ENCODE assay signal across 27 cellular contexts in the genomic region with DNA sequence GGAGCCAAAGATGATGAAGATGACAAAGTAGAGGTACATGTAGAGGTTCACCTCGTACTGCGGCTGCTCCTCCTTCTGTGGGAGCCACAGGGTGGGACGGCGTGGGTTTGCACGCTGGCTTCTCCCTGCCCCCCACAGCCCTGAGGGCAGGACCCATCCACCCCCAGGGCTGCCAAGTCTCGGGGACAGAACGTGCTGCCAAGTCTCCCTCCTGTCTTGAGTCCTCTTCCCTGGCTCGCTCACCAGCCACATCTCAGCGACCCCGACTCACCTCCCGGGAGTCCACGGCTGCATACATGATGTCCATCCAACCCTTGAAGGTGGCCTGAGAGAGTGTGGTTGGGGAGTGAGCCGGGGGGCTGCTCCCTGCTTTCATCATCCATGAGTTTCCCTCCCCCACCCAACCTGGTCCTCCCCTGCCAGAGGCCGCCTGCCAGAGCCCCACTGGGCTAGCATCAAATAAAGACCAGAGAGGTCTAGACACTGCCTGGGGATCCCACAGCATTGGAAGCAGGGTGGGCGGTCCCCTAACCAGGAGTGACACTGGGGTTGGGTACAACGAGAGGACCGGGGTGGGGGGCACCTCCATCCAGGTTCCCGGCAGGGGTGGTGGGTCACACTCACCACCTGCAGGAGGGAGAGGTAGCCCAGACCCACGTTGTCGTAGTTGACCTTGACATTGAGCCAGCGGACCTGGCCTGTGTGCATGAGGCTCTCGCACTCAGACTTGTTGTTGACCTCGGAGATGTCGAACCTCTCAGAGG. TPM values are rescaled to one million over a fixed set of nuclear protein-coding genes. Genes with fewer than 3 reads are reported as not detected.
A peak's percentile ranks its signal among the peaks of the same experiment; 100 is the strongest.
DNase-seq lines count a peak whose midpoint lies in the region; ATAC-seq and TF ChIP-seq lines count a peak whose summit lies in the region.
"Had no signal": no experiment of that assay in that cellular context is flagged by ENCODE, and none has a peak within 500 bp of the region (broad histone marks: within the 10 kb centered on the region; RNA-seq: fewer than 3 reads in every experiment).

No MANE protein-coding gene starts in this region.

- peaks cover 2% of the 10 kb centered on the region for H3K27me3 Mint-ChIP-seq in activated T-helper 2 cell treated with anti-CD3 and anti-CD28 coated beads, Interferon-gamma antibody, Interleukin-2, Interleukin-4, amounts not matched to agents 10 μg/mL and 5 μg/mL and 100 μg/mL, durations not matched to agents 14 hours and 24 hours and 36 hours (ENCODE audit: low read depth)
- no peaks in the 10 kb centered on the region for H3K27me3 Mint-ChIP-seq in natural killer cell (ENCODE audit: low read depth in 2 of 2)
- H3K27me3 Mint-ChIP-seq: activated CD8-positive, alpha-beta T cell treated with anti-CD3 and anti-CD28 coated beads for 36 hours; stimulated activated naive CD8-positive, alpha-beta T cell treated with anti-CD3 and anti-CD28 coated beads, Interleukin-15, Interleukin-2, amounts not matched to agents 100 ng/mL and 50 ng/mL, for 24 hours had no signal

- no peaks in the 10 kb centered on the region for H3K36me3 Mint-ChIP-seq in activated T-helper 2 cell treated with anti-CD3 and anti-CD28 coated beads, Interferon-gamma antibody, Interleukin-2, Interleukin-4, amounts not matched to agents 10 μg/mL and 5 μg/mL and 100 μg/mL, durations not matched to agents 14 hours and 24 hours and 36 hours (ENCODE audit: low read depth)
- no peaks in the 10 kb centered on the region for H3K36me3 Mint-ChIP-seq in natural killer cell

- DNase-seq in Right ventricle myocardium inferior (ENCODE audit: missing footprints) (peak; percentile 49), Right ventricle myocardium superior (no peak), natural killer cell (no peak), GM13977 (ENCODE audit: low spot score) (no peak), KBM-7 (no peak), GM10248 (ENCODE audit: extremely low spot score) (no peak)
- no peak for DNase-seq in activated T-helper 2 cell treated with anti-CD3 and anti-CD28 coated beads, Interferon-gamma antibody, Interleukin-2, Interleukin-4, amounts not matched to agents 10 μg/mL and 5 μg/mL and 100 μg/mL, durations not matched to agents 14 hours and 24 hours and 36 hours (ENCODE audit: low spot score)
- no peak for DNase-seq in stimulated activated naive CD8-positive, alpha-beta T cell treated with anti-CD3 and anti-CD28 coated beads, Interleukin-15, Interleukin-2, amounts not matched to agents 100 U/mL and 50 U/mL, for 24 hours
- DNase-seq: activated effector memory CD4-positive, alpha-beta T cell treated with anti-CD3 and anti-CD28 coated beads, Interleukin-2, amount 50 U/mL, for 16 hours; BE2C; body of pancreas; cerebellar nuclear complex; COR-L47; DMS79; dorsolateral prefrontal cortex; hippocampal formation; mesenchymal stem cell; NCI-H446 treated with DMSO at 0.1 percent for 48 hours; nucleus accumbens had no signal

- no peak for ATAC-seq in Right ventricle myocardium inferior
- ATAC-seq in Right ventricle myocardium superior (ENCODE audit: poor library complexity), result no peak
- no peak for ATAC-seq in natural killer cell
- no peak for ATAC-seq in stimulated activated naive CD8-positive, alpha-beta T cell treated with anti-CD3 and anti-CD28 coated beads, Interleukin-15, Interleukin-2, amounts not matched to agents 100 U/mL and 50 U/mL, for 24 hours
- ATAC-seq: body of pancreas, gastroesophageal sphincter, HCT116, sciatic nerve had no signal

- peaks cover 12% of the 10 kb centered on the region for H3K4me1 Mint-ChIP-seq in activated T-helper 2 cell treated with anti-CD3 and anti-CD28 coated beads, Interferon-gamma antibody, Interleukin-2, Interleukin-4, amounts not matched to agents 10 μg/mL and 5 μg/mL and 100 μg/mL, durations not matched to agents 14 hours and 24 hours and 36 hours (ENCODE audit: low read depth)
- peaks cover 13 to 24% of the 10 kb centered on the region in 2 donors for H3K4me1 Mint-ChIP-seq in natural killer cell

- in situ Hi-C loops in GM13977 (cut with MboI; ENCODE audit: low pct_unique_long_range_greater_than_20kb, low sequenced_read_pairs, unreplicated experiment) (no loop called here), KBM-7 (cut with MboI; ENCODE audit: low pct_unique_long_range_greater_than_20kb, low sequenced_read_pairs) (no loop called here)

- intact Hi-C loops in Right ventricle myocardium inferior (cut with DNase I) (loop anchor here (5.0 kb wide), 1 partner anchor 42 kb away; no protein-coding TSS in a partner anchor), Right ventricle myocardium superior (cut with DNase I) (no loop called here), natural killer cell (cut with micrococcal nuclease) (loop anchor here (5.0 kb wide), 1 partner anchor 42 kb away; no protein-coding TSS in a partner anchor)
- intact Hi-C loops in activated T-helper 2 cell treated with anti-CD3 and anti-CD28 coated beads, Interferon-gamma antibody, Interleukin-2, Interleukin-4, amounts not matched to agents 10 μg/mL and 5 μg/mL and 100 μg/mL, durations not matched to agents 14 hours and 24 hours and 36 hours (cut with micrococcal nuclease), result loop anchor here (5.0 kb wide), 2 partner anchors 42 to 72 kb away; no protein-coding TSS in a partner anchor

- no peaks in the 10 kb centered on the region for H3K9me3 Mint-ChIP-seq in activated T-helper 2 cell treated with anti-CD3 and anti-CD28 coated beads, Interferon-gamma antibody, Interleukin-2, Interleukin-4, amounts not matched to agents 10 μg/mL and 5 μg/mL and 100 μg/mL, durations not matched to agents 14 hours and 24 hours and 36 hours
- H3K9me3 Mint-ChIP-seq in natural killer cell, result no peaks in the 10 kb centered on the region
- H3K9me3 Mint-ChIP-seq: activated CD8-positive, alpha-beta T cell treated with anti-CD3 and anti-CD28 coated beads for 36 hours; stimulated activated naive CD8-positive, alpha-beta T cell treated with anti-CD3 and anti-CD28 coated beads, Interleukin-15, Interleukin-2, amounts not matched to agents 100 ng/mL and 50 ng/mL, for 24 hours had no signal

- peak overlapping the region; percentile 49 for H3K27ac Mint-ChIP-seq in activated T-helper 2 cell treated with anti-CD3 and anti-CD28 coated beads, Interferon-gamma antibody, Interleukin-2, Interleukin-4, amounts not matched to agents 10 μg/mL and 5 μg/mL and 100 μg/mL, durations not matched to agents 14 hours and 24 hours and 36 hours
- no peak overlapping the region for H3K27ac Mint-ChIP-seq in natural killer cell
- H3K27ac Mint-ChIP-seq: activated CD8-positive, alpha-beta T cell treated with anti-CD3 and anti-CD28 coated beads for 36 hours; stimulated activated naive CD8-positive, alpha-beta T cell treated with anti-CD3 and anti-CD28 coated beads, Interleukin-15, Interleukin-2, amounts not matched to agents 100 ng/mL and 50 ng/mL, for 24 hours had no signal

- CTCF ChIA-PET in GM10248 (lab: Yijun Ruan, JAX), result interaction anchor here (1.0 to 3.1 kb wide), 11 partner anchors 8 to 80 kb away, joined by 4 to 207 read pairs (median 26); a partner anchor contains a TSS

- H3K4me3 Mint-ChIP-seq in activated T-helper 2 cell treated with anti-CD3 and anti-CD28 coated beads, Interferon-gamma antibody, Interleukin-2, Interleukin-4, amounts not matched to agents 10 μg/mL and 5 μg/mL and 100 μg/mL, durations not matched to agents 14 hours and 24 hours and 36 hours (ENCODE audit: low read depth), result no peak overlapping the region
- peak overlapping the region; percentile 25 for H3K4me3 Mint-ChIP-seq in natural killer cell
- H3K4me3 Mint-ChIP-seq: activated CD8-positive, alpha-beta T cell treated with anti-CD3 and anti-CD28 coated beads for 36 hours; stimulated activated naive CD8-positive, alpha-beta T cell treated with anti-CD3 and anti-CD28 coated beads, Interleukin-15, Interleukin-2, amounts not matched to agents 100 ng/mL and 50 ng/mL, for 24 hours had no signal

- POLR2A ChIA-PET in GM10248 (lab: Yijun Ruan, JAX), result interaction anchor here (1.4 kb wide), 1 partner anchor 201 kb away, joined by 7 read pairs; no protein-coding TSS in a partner anchor

- no peak for TF ChIP-seq CTCF in natural killer cell (IDR thresholded peaks at IDR 0.05)
- no peak for TF ChIP-seq CTCF in GM13977 (IDR thresholded peaks at IDR 0.05; ENCODE audit: extremely low read depth, insufficient read depth, missing control alignments)
- TF ChIP-seq CTCF in GM10248 (IDR thresholded peaks at IDR 0.05; ENCODE audit: control extremely low read depth, extremely low read depth, low read depth, missing control alignments), result no peak

RNA-seq across cellular contexts. Expression of a gene that starts 12.8 kb away (rescaled TPM):
- total RNA-seq in Right ventricle myocardium inferior, result 6.9 TPM
- 8.9 TPM for total RNA-seq in Right ventricle myocardium superior
- total RNA-seq in activated T-helper 2 cell treated with anti-CD3 and anti-CD28 coated beads, Interferon-gamma antibody, Interleukin-2, Interleukin-4, amounts not matched to agents 10 μg/mL and 5 μg/mL and 100 μg/mL, durations not matched to agents 14 hours and 24 hours and 36 hours, result 28.8 and 33.2 TPM in 2 replicates
- 10 to 100 TPM; 26.9 to 28.9 (median 27.2) TPM for total RNA-seq in natural killer cell
- total RNA-seq: body of pancreas had no signal

RNA-seq across cellular contexts. Expression of a gene that starts 26.3 kb away (rescaled TPM):
- total RNA-seq in Right ventricle myocardium inferior (not detected), Right ventricle myocardium superior (not detected), natural killer cell (not detected)
- not detected in 2 replicates for total RNA-seq in activated T-helper 2 cell treated with anti-CD3 and anti-CD28 coated beads, Interferon-gamma antibody, Interleukin-2, Interleukin-4, amounts not matched to agents 10 μg/mL and 5 μg/mL and 100 μg/mL, durations not matched to agents 14 hours and 24 hours and 36 hours
- total RNA-seq: A673; activated CD8-positive, alpha-beta T cell treated with anti-CD3 and anti-CD28 coated beads for 36 hours; body of pancreas; gastroesophageal sphincter; prostate gland; sciatic nerve; thoracic aorta had no signal

RNA-seq across cellular contexts. Expression of a gene that starts 27.8 kb away (rescaled TPM):
- 0.32 TPM for total RNA-seq in Right ventricle myocardium inferior
- 0.56 TPM for total RNA-seq in Right ventricle myocardium superior
- 0.11 and 0.14 TPM in 2 replicates for total RNA-seq in activated T-helper 2 cell treated with anti-CD3 and anti-CD28 coated beads, Interferon-gamma antibody, Interleukin-2, Interleukin-4, amounts not matched to agents 10 μg/mL and 5 μg/mL and 100 μg/mL, durations not matched to agents 14 hours and 24 hours and 36 hours
- total RNA-seq in natural killer cell, result under 1 TPM; 0.10 to 0.14 (median 0.14) TPM

RNA-seq across cellular contexts. Expression of a gene that starts 33.9 kb away (rescaled TPM):
- total RNA-seq in Right ventricle myocardium inferior (not detected), Right ventricle myocardium superior (not detected), natural killer cell (not detected)
- not detected in 2 replicates for total RNA-seq in activated T-helper 2 cell treated with anti-CD3 and anti-CD28 coated beads, Interferon-gamma antibody, Interleukin-2, Interleukin-4, amounts not matched to agents 10 μg/mL and 5 μg/mL and 100 μg/mL, durations not matched to agents 14 hours and 24 hours and 36 hours
- total RNA-seq: A673; activated CD8-positive, alpha-beta T cell treated with anti-CD3 and anti-CD28 coated beads for 36 hours; body of pancreas; dorsolateral prefrontal cortex; gastroesophageal sphincter; sciatic nerve; thoracic aorta had no signal

RNA-seq across cellular contexts. Expression of a gene that starts 48.5 kb away (rescaled TPM):
- not detected for total RNA-seq in Right ventricle myocardium inferior
- total RNA-seq in Right ventricle myocardium superior, result not detected
- total RNA-seq in activated T-helper 2 cell treated with anti-CD3 and anti-CD28 coated beads, Interferon-gamma antibody, Interleukin-2, Interleukin-4, amounts not matched to agents 10 μg/mL and 5 μg/mL and 100 μg/mL, durations not matched to agents 14 hours and 24 hours and 36 hours, result not detected in 2 replicates
- not detected for total RNA-seq in natural killer cell
- total RNA-seq: A673; activated CD8-positive, alpha-beta T cell treated with anti-CD3 and anti-CD28 coated beads for 36 hours; body of pancreas; dorsolateral prefrontal cortex; gastroesophageal sphincter; prostate gland; sciatic nerve; thoracic aorta had no signal
